1 cellular context compared by ENCODE assay signal in the genomic region with DNA sequence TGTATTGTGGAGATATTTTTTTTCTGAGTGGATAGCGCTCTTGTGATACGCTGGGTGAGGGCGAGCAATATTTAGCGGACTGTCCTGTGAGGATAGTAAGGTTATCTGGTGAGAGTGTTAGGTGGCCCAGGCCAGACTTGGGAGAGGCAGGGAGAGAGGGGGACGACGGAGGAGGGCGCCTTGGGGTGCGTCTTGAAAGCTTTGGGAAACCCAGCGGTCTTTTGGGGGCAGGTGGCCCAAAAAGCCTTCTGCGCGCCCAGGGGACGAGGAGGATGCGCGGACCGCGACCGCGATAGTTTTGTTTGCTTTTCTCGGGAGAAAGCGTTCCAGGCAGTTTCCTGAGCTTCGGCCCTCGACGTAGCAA.
TF ChIP-seq lines count a peak whose summit lies in the region.

No MANE protein-coding gene starts in this region.

TF ChIP-seq in neural cell, 6 proteins besides CTCF, POLR2A, EP300 and RAD21 (continued from another document):
- TF ChIP-seq, protein P1, sequence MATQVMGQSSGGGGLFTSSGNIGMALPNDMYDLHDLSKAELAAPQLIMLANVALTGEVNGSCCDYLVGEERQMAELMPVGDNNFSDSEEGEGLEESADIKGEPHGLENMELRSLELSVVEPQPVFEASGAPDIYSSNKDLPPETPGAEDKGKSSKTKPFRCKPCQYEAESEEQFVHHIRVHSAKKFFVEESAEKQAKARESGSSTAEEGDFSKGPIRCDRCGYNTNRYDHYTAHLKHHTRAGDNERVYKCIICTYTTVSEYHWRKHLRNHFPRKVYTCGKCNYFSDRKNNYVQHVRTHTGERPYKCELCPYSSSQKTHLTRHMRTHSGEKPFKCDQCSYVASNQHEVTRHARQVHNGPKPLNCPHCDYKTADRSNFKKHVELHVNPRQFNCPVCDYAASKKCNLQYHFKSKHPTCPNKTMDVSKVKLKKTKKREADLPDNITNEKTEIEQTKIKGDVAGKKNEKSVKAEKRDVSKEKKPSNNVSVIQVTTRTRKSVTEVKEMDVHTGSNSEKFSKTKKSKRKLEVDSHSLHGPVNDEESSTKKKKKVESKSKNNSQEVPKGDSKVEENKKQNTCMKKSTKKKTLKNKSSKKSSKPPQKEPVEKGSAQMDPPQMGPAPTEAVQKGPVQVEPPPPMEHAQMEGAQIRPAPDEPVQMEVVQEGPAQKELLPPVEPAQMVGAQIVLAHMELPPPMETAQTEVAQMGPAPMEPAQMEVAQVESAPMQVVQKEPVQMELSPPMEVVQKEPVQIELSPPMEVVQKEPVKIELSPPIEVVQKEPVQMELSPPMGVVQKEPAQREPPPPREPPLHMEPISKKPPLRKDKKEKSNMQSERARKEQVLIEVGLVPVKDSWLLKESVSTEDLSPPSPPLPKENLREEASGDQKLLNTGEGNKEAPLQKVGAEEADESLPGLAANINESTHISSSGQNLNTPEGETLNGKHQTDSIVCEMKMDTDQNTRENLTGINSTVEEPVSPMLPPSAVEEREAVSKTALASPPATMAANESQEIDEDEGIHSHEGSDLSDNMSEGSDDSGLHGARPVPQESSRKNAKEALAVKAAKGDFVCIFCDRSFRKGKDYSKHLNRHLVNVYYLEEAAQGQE (IDR thresholded peaks at IDR 0.05; ENCODE audit: borderline replicate concordance): no peak
